8 cellular contexts compared by ENCODE assay signal in genomic region chr7:96708872-96709271, GRCh38. TPM values are rescaled to one million over a fixed set of nuclear protein-coding genes. Genes with fewer than 3 reads are reported as not detected.
DNase-seq lines count a peak whose midpoint lies in the region; ATAC-seq and TF ChIP-seq lines count a peak whose summit lies in the region.

No MANE protein-coding gene starts in this region.

- peak; percentile 15 for ATAC-seq in GM18873 (IDR thresholded peaks at IDR 0.05; ENCODE audit: low FRiP score, unreplicated experiment)
- ATAC-seq in HG03139 (IDR thresholded peaks at IDR 0.05; ENCODE audit: unreplicated experiment), result peak; percentile 3
- no peak for ATAC-seq in memory B cell (ENCODE audit: low read depth)
- no peak for ATAC-seq in HG03108 (IDR thresholded peaks at IDR 0.05; ENCODE audit: unreplicated experiment)

- intact Hi-C loops in adrenal gland (cut with DNase I), result no loop called here

- no peaks in the 10 kb centered on the region for H3K27me3 ChIP-seq in adrenal gland

- H3K9me3 Mint-ChIP-seq in memory B cell, result peaks cover 9% of the 10 kb centered on the region

- H3K4me3 ChIP-seq in adrenal gland, result peak overlapping the region; percentile 61 to 96 (median 78)

- DNase-seq in adrenal gland, result no peak
- no peak for DNase-seq in memory B cell (ENCODE audit: low spot score in 2 of 2)
- no peak for DNase-seq in mucosa of gallbladder (ENCODE audit: low spot score)
- no peak for DNase-seq in COR-L47 (lab: John Stamatoyannopoulos, UW)
- no peak for DNase-seq in activated CD4-positive, CD25-positive, alpha-beta regulatory T cell treated with anti-CD3 and anti-CD28 coated beads, Interleukin-2, amount 50 U/mL, for 72 hours

- H3K36me3 Mint-ChIP-seq in memory B cell, result peaks cover 16% of the 10 kb centered on the region

- peak overlapping the region; percentile 99 for H3K4me3 Mint-ChIP-seq in memory B cell

- H3K4me1 Mint-ChIP-seq in memory B cell, result peaks cover 16% of the 10 kb centered on the region

- no peaks in the 10 kb centered on the region for H3K9me3 ChIP-seq in adrenal gland (replicated peaks in 1 of 3)

- H3K36me3 ChIP-seq in adrenal gland (replicated peaks in 1 of 2), result no peaks in the 10 kb centered on the region

- no peaks in the 10 kb centered on the region for H3K27me3 Mint-ChIP-seq in memory B cell

- WGBS in adrenal gland, 4 donors, result 45 to 64% (median 57%) methylated on average over 5 of the region's 5 CpGs

- H3K4me1 ChIP-seq in adrenal gland (replicated peaks in 1 of 2), result peaks cover 4 to 35% of the 10 kb centered on the region in 2 donors

- H3K27ac Mint-ChIP-seq in memory B cell, result peak overlapping the region; percentile 97

- TF ChIP-seq POLR2A in adrenal gland (IDR thresholded peaks at IDR 0.05), result no peak

- TF ChIP-seq CTCF in adrenal gland (IDR thresholded peaks at IDR 0.05), result no peak

- peak overlapping the region in 3 of 5 donors; percentile 83 to 93 (median 92) for H3K27ac ChIP-seq in adrenal gland

RNA-seq across cellular contexts. Expression of gene SEM1, which starts 0.8 kb away (rescaled TPM):
- 10 to 100 TPM in 7 of 8 donors, 1 to 10 TPM in 1; 8.9 to 67.1 (median 48.2) TPM for total RNA-seq in adrenal gland
- polyA plus RNA-seq in adrenal gland, result 100 to 1,000 TPM; 112 to 483 (median 200) TPM
- total RNA-seq in mucosa of gallbladder, result 32.6 TPM

Comparison
In these comparisons a context has a peak if more than half of its experiments do, and no peak if none do; other contexts are left out.
1. ATAC-seq: peak in GM18873 (single experiment) and HG03139 (single experiment); none in memory B cell (single experiment) and HG03108 (single experiment).